Comparison of ENCODE assay signal across 9 cellular contexts in the genomic region with DNA sequence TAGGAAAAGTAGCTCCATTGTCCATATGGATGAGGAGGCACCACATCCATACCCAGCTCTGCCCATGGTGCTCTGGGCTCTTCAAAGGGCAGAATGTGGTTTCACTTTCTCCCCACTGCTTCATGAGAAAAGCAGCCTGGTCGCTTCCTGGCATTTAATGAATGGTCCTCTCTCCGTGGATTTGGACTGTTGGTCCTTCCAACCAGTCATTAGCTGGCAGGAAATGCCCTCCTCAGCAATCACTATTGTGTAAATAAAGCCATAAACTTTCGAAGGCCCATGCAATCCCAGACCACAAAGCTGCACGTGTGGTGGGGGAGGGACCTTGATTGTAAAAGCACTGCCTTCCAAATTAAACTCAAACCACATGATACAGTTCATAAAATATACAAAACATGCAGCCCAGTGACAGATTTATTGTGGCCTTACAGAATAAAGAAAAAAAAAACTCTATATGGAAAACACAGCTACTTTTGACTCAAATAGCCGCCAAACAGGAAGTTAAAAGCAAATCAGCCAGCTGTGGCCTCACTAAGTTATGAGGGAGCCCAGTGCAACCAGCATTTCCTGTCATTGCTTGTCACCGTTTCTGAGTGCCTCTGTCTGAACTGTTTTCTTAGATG. TPM values are rescaled to one million over a fixed set of nuclear protein-coding genes. Genes with fewer than 3 reads are reported as not detected.
DNase-seq lines count a peak whose midpoint lies in the region; ATAC-seq and TF ChIP-seq lines count a peak whose summit lies in the region.
"Had no signal": no experiment of that assay in that cellular context is flagged by ENCODE, and none has a peak within 500 bp of the region (broad histone marks: within the 10 kb centered on the region; RNA-seq: fewer than 3 reads in every experiment).

No MANE protein-coding gene starts in this region.

- TF ChIP-seq CTCF in epithelial cell of proximal tubule (conservative IDR thresholded peaks at IDR 0.05; ENCODE audit: low read depth, low read length) (no peak), omental fat pad (IDR thresholded peaks at IDR 0.05) (no peak)

- in situ Hi-C loops in ACHN (cut with HindIII; ENCODE audit: low pct_ligation_motif_present, low pct_unique_long_range_greater_than_20kb, low sequenced_read_pairs) = no loop called here

- peak; percentile 46 for TF ChIP-seq POLR2A in GM18505 (IDR thresholded peaks at IDR 0.05; ENCODE audit: borderline replicate concordance, extremely low read depth, insufficient read depth, insufficient read length)

- ATAC-seq in GM18505 (IDR thresholded peaks at IDR 0.05; ENCODE audit: unreplicated experiment) (peak; percentile 91), HG02852 (IDR thresholded peaks at IDR 0.05; ENCODE audit: unreplicated experiment) (peak; percentile 93), omental fat pad (ENCODE audit: low FRiP score) (peak; percentile 39)
- ATAC-seq: HCT116 had no signal

- peak; percentile 26 for DNase-seq in ACHN
- peak; percentile 55 for DNase-seq in NCI-H2029 (lab: John Stamatoyannopoulos, UW)
- peak; percentile 19 for DNase-seq in activated CD4-positive, alpha-beta T cell treated with anti-CD3 and anti-CD28 coated beads, Interleukin-2, amount 50 U/mL, for 1 hour
- no peak for DNase-seq in epithelial cell of proximal tubule (ENCODE audit: low read depth)
- no peak for DNase-seq in omental fat pad (ENCODE audit: low spot score)
- no peak for DNase-seq in 8988T

- H3K4me3 ChIP-seq in epithelial cell of proximal tubule (ENCODE audit: low read depth, low read length) = peak overlapping the region; percentile 50

RNA-seq across cellular contexts. Expression of a gene that starts 8.1 kb away (rescaled TPM):
- total RNA-seq in epithelial cell of proximal tubule = 6.3 and 8.4 TPM in 2 replicates
- 10 to 100 TPM; 13.7 to 59.9 (median 20.3) TPM for total RNA-seq in omental fat pad

Comparison
In these comparisons a context has a peak if more than half of its experiments do, and no peak if none do; other contexts are left out.
1. DNase-seq: peak in ACHN (single experiment), NCI-H2029 (single experiment) and activated CD4-positive, alpha-beta T cell treated with anti-CD3 and anti-CD28 coated beads, Interleukin-2, amount 50 U/mL, for 1 hour (single experiment); none in epithelial cell of proximal tubule (single experiment), omental fat pad (single experiment) and 8988T (single experiment).
2. ATAC-seq: peak in every context shown above with its lines; median percentile 93 in HG02852; 91 in GM18505; 39 in omental fat pad.